8 cellular contexts compared by ENCODE assay signal in genomic region chr6:128655978-128656498, GRCh38.
DNase-seq lines count a peak whose midpoint lies in the region; ATAC-seq, FAIRE-seq and TF ChIP-seq lines count a peak whose summit lies in the region.

No MANE protein-coding gene starts in this region.

- H3K36me3 ChIP-seq in H7 (replicated peaks; ENCODE audit: control insufficient read depth, insufficient read depth, low read length), result no peaks in the 10 kb centered on the region

- peak; percentile 90 for ATAC-seq in GM21717 (IDR thresholded peaks at IDR 0.05; ENCODE audit: unreplicated experiment)

- FAIRE-seq in GM12892 (lab: Jason Lieb, UNC) (peak; percentile 56), urothelium cell line (lab: Jason Lieb, UNC) (peak; percentile 81)

- no peaks in the 10 kb centered on the region for H3K27me3 ChIP-seq in H7 (ENCODE audit: control insufficient read depth, insufficient read depth, low read length)

- no peak overlapping the region for H3K4me3 ChIP-seq in H7 (ENCODE audit: insufficient read depth, low read depth, low read length)

- DNase-seq in GM12892 (ENCODE audit: insufficient read length), result no peak
- DNase-seq in HT1080 (ENCODE audit: low read depth), result peak; percentile 99
- peak; percentile 92 for DNase-seq in dermis blood vessel endothelial cell
- DNase-seq in urothelium cell line (ENCODE audit: low spot score), result peak; percentile 78
- no peak for DNase-seq in head of caudate nucleus
- no peak for DNase-seq in NCI-H2196 (lab: John Stamatoyannopoulos, UW; ENCODE audit: unreplicated experiment)
- no peak for DNase-seq in H7

- intact Hi-C loops in head of caudate nucleus (cut with DNase I), result no loop called here

- TF ChIP-seq POLR2A in GM12892 (IDR thresholded peaks at IDR 0.05; ENCODE audit: low read depth, low read length), result no peak

Comparison
In these comparisons a context has a peak if more than half of its experiments do, and no peak if none do; other contexts are left out.
1. DNase-seq: peak in HT1080 (single experiment), dermis blood vessel endothelial cell (single experiment) and urothelium cell line (single experiment); none in GM12892 (single experiment), head of caudate nucleus (0 of 42), NCI-H2196 (single experiment) and H7 (single experiment).